ENCODE assay signal across 8 cellular contexts in the genomic region with DNA sequence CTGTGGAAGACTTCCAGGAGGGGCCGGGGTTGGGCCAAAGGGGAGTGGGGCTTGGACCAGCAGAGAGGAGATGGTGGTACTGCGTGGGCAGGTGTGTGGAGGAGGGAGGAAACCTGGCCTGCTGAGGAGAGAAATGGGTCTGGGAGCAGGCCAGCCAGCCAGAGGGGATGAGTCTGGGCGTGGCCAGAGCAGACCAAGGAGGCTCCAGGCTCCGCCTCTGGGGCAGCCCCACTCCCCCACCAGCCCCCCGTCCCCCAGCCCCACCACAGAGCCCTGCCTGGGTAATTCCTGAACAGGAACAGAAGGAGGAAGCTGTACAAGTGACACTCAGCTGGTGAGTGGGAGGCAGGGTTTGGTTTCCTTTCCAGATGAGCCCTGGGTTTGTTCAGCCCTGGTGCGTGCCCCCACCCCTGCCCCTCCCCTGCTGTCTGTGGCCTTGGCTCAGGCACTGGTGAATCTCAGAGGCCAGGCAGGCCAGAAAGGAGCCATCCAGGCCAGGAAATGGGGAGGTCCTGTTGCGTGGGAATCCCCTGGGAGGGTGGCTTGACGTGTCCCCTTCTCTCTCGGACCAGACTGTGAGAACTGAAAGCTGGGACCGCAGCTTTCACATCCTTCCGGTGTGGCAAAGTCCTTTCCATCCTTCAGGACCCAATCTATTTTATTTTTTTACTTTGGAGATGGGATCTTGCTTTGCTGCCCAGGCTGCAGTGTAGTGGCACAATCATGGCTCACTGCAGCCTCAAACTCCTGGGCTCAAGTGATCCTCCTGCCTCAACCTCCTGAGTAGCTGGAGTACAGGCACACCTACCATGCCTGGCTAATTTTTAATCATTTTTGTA. TPM values are rescaled to one million over a fixed set of nuclear protein-coding genes. Genes with fewer than 3 reads are reported as not detected.
DNase-seq lines count a peak whose midpoint lies in the region; ATAC-seq lines count a peak whose summit lies in the region.

No MANE protein-coding gene starts in this region.

- ATAC-seq in GM18868 (IDR thresholded peaks at IDR 0.05; ENCODE audit: unreplicated experiment) (peak; percentile 77), HG02610 (IDR thresholded peaks at IDR 0.05; ENCODE audit: unreplicated experiment) (peak; percentile 66), HG03439 (IDR thresholded peaks at IDR 0.05; ENCODE audit: unreplicated experiment) (no peak)
- peak; percentile 77 for ATAC-seq in activated naive CD8-positive, alpha-beta T cell treated with anti-CD3 and anti-CD28 coated beads, Interleukin-2, amount 10 ng/mL, durations not matched to agents 7 days and 5 days (ENCODE audit: low read depth)
- peak; percentile 79 to 81 for ATAC-seq in stimulated activated naive B cell treated with anti-CD40 and anti-IgM and Interleukin-4, amounts not matched to agents 10 μg/mL and 1 μg/mL and 100 μg/mL, for 72 hours (replicated peaks)

- H3K4me1 Mint-ChIP-seq in activated naive CD8-positive, alpha-beta T cell treated with anti-CD3 and anti-CD28 coated beads, Interleukin-2, amount 10 ng/mL, durations not matched to agents 7 days and 5 days: peaks cover 19% of the 10 kb centered on the region
- H3K4me1 Mint-ChIP-seq in stimulated activated naive B cell treated with anti-CD40 and anti-IgM and Interleukin-4, amounts not matched to agents 10 μg/mL and 1 μg/mL and 100 μg/mL, for 72 hours: peaks cover 37 to 58% of the 10 kb centered on the region in 2 donors

- H3K27ac Mint-ChIP-seq in activated naive CD8-positive, alpha-beta T cell treated with anti-CD3 and anti-CD28 coated beads, Interleukin-2, amount 10 ng/mL, durations not matched to agents 7 days and 5 days: peak overlapping the region; percentile 85
- H3K27ac Mint-ChIP-seq in stimulated activated naive B cell treated with anti-CD40 and anti-IgM and Interleukin-4, amounts not matched to agents 10 μg/mL and 1 μg/mL and 100 μg/mL, for 72 hours: peak overlapping the region; percentile 96

- DNase-seq in NOMO-1 treated with DMSO at 0.1 percent for 48 hours (lab: John Stamatoyannopoulos, UW; ENCODE audit: unreplicated experiment) (peak; percentile 42), medulla oblongata (ENCODE audit: extremely low spot score) (peak; percentile 67), HuH-7 (ENCODE audit: low spot score) (no peak)
- no peak for DNase-seq in activated naive CD8-positive, alpha-beta T cell treated with anti-CD3 and anti-CD28 coated beads, Interleukin-2, amount 10 ng/mL, durations not matched to agents 7 days and 5 days
- peak; percentile 89 for DNase-seq in stimulated activated naive B cell treated with anti-CD40 and anti-IgM and Interleukin-4, amounts not matched to agents 10 μg/mL and 1 μg/mL and 100 μg/mL, for 72 hours

- POLR2A ChIA-PET in activated naive CD8-positive, alpha-beta T cell treated with anti-CD3 and anti-CD28 coated beads, Interleukin-2, amount 10 ng/mL, durations not matched to agents 7 days and 5 days (lab: Charles Lee): interaction anchor here (1.1 kb wide), 1 partner anchor 9 kb away, joined by 3 read pairs; no protein-coding TSS in a partner anchor

- no peaks in the 10 kb centered on the region for H3K36me3 Mint-ChIP-seq in activated naive CD8-positive, alpha-beta T cell treated with anti-CD3 and anti-CD28 coated beads, Interleukin-2, amount 10 ng/mL, durations not matched to agents 7 days and 5 days
- H3K36me3 Mint-ChIP-seq in stimulated activated naive B cell treated with anti-CD40 and anti-IgM and Interleukin-4, amounts not matched to agents 10 μg/mL and 1 μg/mL and 100 μg/mL, for 72 hours: no peaks in the 10 kb centered on the region

- peak overlapping the region; percentile 77 for H3K4me3 Mint-ChIP-seq in activated naive CD8-positive, alpha-beta T cell treated with anti-CD3 and anti-CD28 coated beads, Interleukin-2, amount 10 ng/mL, durations not matched to agents 7 days and 5 days
- H3K4me3 Mint-ChIP-seq in stimulated activated naive B cell treated with anti-CD40 and anti-IgM and Interleukin-4, amounts not matched to agents 10 μg/mL and 1 μg/mL and 100 μg/mL, for 72 hours: peak overlapping the region; percentile 69 to 78

- no peaks in the 10 kb centered on the region for H3K9me3 Mint-ChIP-seq in activated naive CD8-positive, alpha-beta T cell treated with anti-CD3 and anti-CD28 coated beads, Interleukin-2, amount 10 ng/mL, durations not matched to agents 7 days and 5 days
- no peaks in the 10 kb centered on the region for H3K9me3 Mint-ChIP-seq in stimulated activated naive B cell treated with anti-CD40 and anti-IgM and Interleukin-4, amounts not matched to agents 10 μg/mL and 1 μg/mL and 100 μg/mL, for 72 hours

- H3K27me3 Mint-ChIP-seq in activated naive CD8-positive, alpha-beta T cell treated with anti-CD3 and anti-CD28 coated beads, Interleukin-2, amount 10 ng/mL, durations not matched to agents 7 days and 5 days: no peaks in the 10 kb centered on the region
- H3K27me3 Mint-ChIP-seq in stimulated activated naive B cell treated with anti-CD40 and anti-IgM and Interleukin-4, amounts not matched to agents 10 μg/mL and 1 μg/mL and 100 μg/mL, for 72 hours: no peaks in the 10 kb centered on the region

RNA-seq across cellular contexts. Expression of a gene that starts 9.4 kb away (rescaled TPM):
- 1 to 10 TPM; 4.5 to 5.6 TPM for total RNA-seq in activated naive CD8-positive, alpha-beta T cell treated with anti-CD3 and anti-CD28 coated beads, Interleukin-2, amount 10 ng/mL, durations not matched to agents 7 days and 5 days

RNA-seq across cellular contexts. Expression of a gene that starts 47.1 kb away (rescaled TPM):
- total RNA-seq in activated naive CD8-positive, alpha-beta T cell treated with anti-CD3 and anti-CD28 coated beads, Interleukin-2, amount 10 ng/mL, durations not matched to agents 7 days and 5 days: 10 to 100 TPM; 12.0 to 13.4 TPM

Comparison
In these comparisons a context has a peak if more than half of its experiments do, and no peak if none do; other contexts are left out.
1. DNase-seq: peak in NOMO-1 treated with DMSO at 0.1 percent for 48 hours (single experiment), medulla oblongata (single experiment) and stimulated activated naive B cell treated with anti-CD40 and anti-IgM and Interleukin-4, amounts not matched to agents 10 μg/mL and 1 μg/mL and 100 μg/mL, for 72 hours (single experiment); none in activated naive CD8-positive, alpha-beta T cell treated with anti-CD3 and anti-CD28 coated beads, Interleukin-2, amount 10 ng/mL, durations not matched to agents 7 days and 5 days (single experiment) and HuH-7 (single experiment).